In genomic region chr6:139433647-139434419, GRCh38 we compare ENCODE assay signal across 14 cellular contexts. TPM values are rescaled to one million over a fixed set of nuclear protein-coding genes. Genes with fewer than 3 reads are reported as not detected.
DNase-seq lines count a peak whose midpoint lies in the region; ATAC-seq, FAIRE-seq and TF ChIP-seq lines count a peak whose summit lies in the region.
"Had no signal": no experiment of that assay in that cellular context is flagged by ENCODE, and none has a peak within 500 bp of the region (broad histone marks: within the 10 kb centered on the region; RNA-seq: fewer than 3 reads in every experiment).

No MANE protein-coding gene starts in this region.

- no peaks in the 10 kb centered on the region for H3K9me1 ChIP-seq in endothelial cell of umbilical vein (replicated peaks; ENCODE audit: control insufficient read depth, extremely low read depth, insufficient read depth, low read length)

- POLR2A ChIA-PET in endothelial cell of umbilical vein (lab: Charles Lee) = no interaction called here

- H2AFZ ChIP-seq in endothelial cell of umbilical vein (ENCODE audit: low read depth, low read length) = peak overlapping the region; percentile 76

- dilution Hi-C loops in endothelial cell of umbilical vein (cut with MboI; ENCODE audit: extremely low pct_ligation_motif_present, low sequenced_read_pairs) = no loop called here

- CTCF ChIA-PET in endothelial cell of umbilical vein (lab: Charles Lee) = no interaction called here

- H3K36me3 ChIP-seq in endothelial cell of umbilical vein (ENCODE audit: control insufficient read depth in 2 of 2, extremely low read depth in 1 of 2, insufficient read depth in 2 of 2, low read length in 2 of 2) = no peaks in the 10 kb centered on the region
- no peaks in the 10 kb centered on the region for H3K36me3 ChIP-seq in mucosa of descending colon (ENCODE audit: low read depth)
- H3K36me3 ChIP-seq: neutrophil had no signal

- no peak for TF ChIP-seq POLR2A in endothelial cell of umbilical vein (IDR thresholded peaks at IDR 0.05; ENCODE audit: low read depth, low read length)

- H3K9ac ChIP-seq in endothelial cell of umbilical vein (replicated peaks; ENCODE audit: extremely low read depth, insufficient read depth, low read length) = no peak overlapping the region

- no peak overlapping the region for H3K4me2 ChIP-seq in endothelial cell of umbilical vein (ENCODE audit: insufficient read depth, low read length)

- H3K79me2 ChIP-seq in endothelial cell of umbilical vein (ENCODE audit: control insufficient read depth, insufficient read depth, low read length) = no peaks in the 10 kb centered on the region

- no peaks in the 10 kb centered on the region for H3K27me3 ChIP-seq in endothelial cell of umbilical vein (ENCODE audit: control insufficient read depth in 2 of 2, insufficient read depth in 2 of 2, low read length in 2 of 2)
- H3K27me3 ChIP-seq: neutrophil had no signal

- no peak for TF ChIP-seq CTCF in endothelial cell of umbilical vein (IDR thresholded peaks at IDR 0.05; ENCODE audit: extremely low read depth in 1 of 2, insufficient read depth in 1 of 2, low read depth in 1 of 2, low read length in 2 of 2)
- TF ChIP-seq CTCF in mucosa of descending colon (IDR thresholded peaks at IDR 0.05) = no peak

- no peaks in the 10 kb centered on the region for H4K20me1 ChIP-seq in endothelial cell of umbilical vein (replicated peaks; ENCODE audit: control insufficient read depth, extremely low read depth, insufficient read depth, low read length)

- no peak overlapping the region for H3K4me3 ChIP-seq in endothelial cell of umbilical vein (replicated peaks in 1 of 3; ENCODE audit: insufficient read depth in 1 of 3, low read depth in 1 of 3, low read length in 3 of 3)
- H3K4me3 ChIP-seq in mucosa of descending colon = no peak overlapping the region

- H3K27ac ChIP-seq in endothelial cell of umbilical vein (ENCODE audit: insufficient read depth, low read depth, low read length) = no peak overlapping the region
- H3K27ac ChIP-seq: neutrophil had no signal

- ATAC-seq in mucosa of descending colon (peak; percentile 99), GM21825 (IDR thresholded peaks at IDR 0.05; ENCODE audit: unreplicated experiment) (no peak)
- ATAC-seq: activated naive CD4-positive, alpha-beta T cell treated with anti-CD3 and anti-CD28 coated beads, Interleukin-2, amount 50 U/mL, for 72 hours had no signal

- H3K4me1 ChIP-seq in endothelial cell of umbilical vein (ENCODE audit: control insufficient read depth, extremely low read depth, insufficient read depth, low read length) (no peaks in the 10 kb centered on the region), mucosa of descending colon (ENCODE audit: low read depth) (peaks cover 3% of the 10 kb centered on the region)

- no TSS peak for BruUV-seq in endothelial cell of umbilical vein (replicated peaks; lab: Mats Ljungman, UMichigan)

- H3K9me3 ChIP-seq in endothelial cell of umbilical vein (replicated peaks; ENCODE audit: control insufficient read depth, insufficient read depth, low read length) (no peaks in the 10 kb centered on the region), mucosa of descending colon (no peaks in the 10 kb centered on the region)
- H3K9me3 ChIP-seq: neutrophil had no signal

- peak; percentile 15 for DNase-seq in GM03348 (ENCODE audit: low spot score)
- DNase-seq in NOMO-1 treated with DMSO at 0.1 percent for 48 hours (lab: John Stamatoyannopoulos, UW; ENCODE audit: unreplicated experiment) = peak; percentile 62
- peak; percentile 6 for DNase-seq in endothelial cell of umbilical vein (ENCODE audit: low read depth, low spot score)
- peak in 2 of 3 donors; percentile 34 to 48 for DNase-seq in mucosa of descending colon
- DNase-seq in activated T-cell treated with anti-CD3 and anti-CD28 coated beads, Interleukin-2, amount 50 U/mL, for 48 hours = no peak
- no peak for DNase-seq in NCI-H345 treated with DMSO at 0.1 percent for 48 hours (lab: John Stamatoyannopoulos, UW; ENCODE audit: unreplicated experiment)
- DNase-seq in OCI-M2 (lab: John Stamatoyannopoulos, UW; ENCODE audit: unreplicated experiment) = no peak
- DNase-seq: activated CD4-positive, alpha-beta memory T cell treated with anti-CD3 and anti-CD28 coated beads, Interleukin-2, amount 10 ng/mL, durations not matched to agents 7 days and 5 days; Calu3; effector CD4-positive, alpha-beta T cell; NCI-H2171 treated with DMSO at 0.1 percent for 48 hours had no signal

- intact Hi-C loops in endothelial cell of umbilical vein (cut with micrococcal nuclease) (no loop called here), mucosa of descending colon (cut with DNase I, micrococcal nuclease) (no loop called here)

- peak; percentile 50 for FAIRE-seq in endothelial cell of umbilical vein (lab: Jason Lieb, UNC)

TF ChIP-seq in endothelial cell of umbilical vein, 7 proteins besides CTCF, POLR2A, EP300 and RAD21:
- no peak for TF ChIP-seq JUN (IDR thresholded peaks at IDR 0.05; ENCODE audit: borderline replicate concordance, insufficient read depth, insufficient read length, low read depth)
- TF ChIP-seq MAX (IDR thresholded peaks at IDR 0.05; ENCODE audit: insufficient read depth, insufficient read length) = no peak
- no peak for TF ChIP-seq FOS (IDR thresholded peaks at IDR 0.05; ENCODE audit: borderline replicate concordance, insufficient read depth, low read length)
- no peak for TF ChIP-seq EZH2 (IDR thresholded peaks at IDR 0.05; ENCODE audit: borderline replicate concordance, low read depth, low read length, severe bottlenecking)
- TF ChIP-seq POLR2AphosphoS5 (IDR thresholded peaks at IDR 0.05; ENCODE audit: insufficient read depth, low read depth, low read length) = no peak
- TF ChIP-seq MYC (IDR thresholded peaks at IDR 0.05; ENCODE audit: low read depth, low read length) = no peak
- no peak for TF ChIP-seq GATA2 (IDR thresholded peaks at IDR 0.05; ENCODE audit: insufficient read depth, insufficient read length, low read depth, low read length)

RNA-seq across cellular contexts. Expression of gene CITED2, which starts 59.4 kb away (rescaled TPM):
- total RNA-seq in endothelial cell of umbilical vein = 81.1 and 82.3 TPM in 2 replicates
- polyA plus RNA-seq in endothelial cell of umbilical vein = 85.7 and 155 TPM in 2 replicates
- polyA plus RNA-seq in endothelial cell of umbilical vein (2011; cell fraction: cytosol; rRNA removed) = 43.6 and 59.9 TPM in 2 replicates
- 49.1 and 61.5 TPM in 2 replicates for polyA plus RNA-seq in endothelial cell of umbilical vein (2011; cell fraction: nucleus; rRNA removed)
- 104 and 193 TPM in 2 replicates for polyA plus RNA-seq in endothelial cell of umbilical vein (2012)
- polyA minus RNA-seq in endothelial cell of umbilical vein = 25.1 and 36.8 TPM in 2 replicates
- 30.2 TPM for polyA minus RNA-seq in endothelial cell of umbilical vein (2011; cell fraction: cytosol; rRNA and poly(A)+ RNA removed)
- polyA minus RNA-seq in endothelial cell of umbilical vein (2011; cell fraction: nucleus; rRNA and poly(A)+ RNA removed) = 25.8 and 50.1 TPM in 2 replicates
- 100 to 1,000 TPM in 1 of 3 donors, 10 to 100 TPM in 2; 73.9 to 103 (median 88.1) TPM for total RNA-seq in mucosa of descending colon

Comparison
In these comparisons a context has a peak if more than half of its experiments do, and no peak if none do; other contexts are left out.
1. DNase-seq: peak in GM03348 (single experiment), NOMO-1 treated with DMSO at 0.1 percent for 48 hours (single experiment), endothelial cell of umbilical vein (single experiment) and mucosa of descending colon (2 of 3); none in activated T-cell treated with anti-CD3 and anti-CD28 coated beads, Interleukin-2, amount 50 U/mL, for 48 hours (0 of 2), NCI-H345 treated with DMSO at 0.1 percent for 48 hours (single experiment) and OCI-M2 (single experiment).